In genomic region chr19:45769054-45769782, GRCh38 we compare ENCODE assay signal across 8 cellular contexts. TPM values are rescaled to one million over a fixed set of nuclear protein-coding genes. Genes with fewer than 3 reads are reported as not detected.
DNase-seq lines count a peak whose midpoint lies in the region; TF ChIP-seq lines count a peak whose summit lies in the region.

TSS of gene SIX5 (minus strand) at chr19:45769252. CDS start at chr19:45768844, 408 bp downstream.

- H3K4me3 ChIP-seq in SK-N-MC (peak within 1 kb of the TSS; percentile 100), thymus (ENCODE audit: low read length) (peak within 1 kb of the TSS; percentile 61)

- H3K9ac ChIP-seq in SK-N-MC (ENCODE audit: insufficient read length), result peak within 1 kb of the TSS; percentile 95

- no peaks in the 10 kb centered on the region for H3K36me3 Mint-ChIP-seq in activated naive CD8-positive, alpha-beta T cell
- H3K36me3 Mint-ChIP-seq in glutamatergic neuron (ENCODE audit: unreplicated experiment) (no peaks in the 10 kb centered on the region), osteocyte (ENCODE audit: unreplicated experiment) (peaks cover 11% of the 10 kb centered on the region)

- H3K9me3 Mint-ChIP-seq in activated naive CD8-positive, alpha-beta T cell (ENCODE audit: low read depth), result no peaks in the 10 kb centered on the region
- peaks cover 18% of the 10 kb centered on the region for H3K9me3 Mint-ChIP-seq in glutamatergic neuron (ENCODE audit: unreplicated experiment)
- no peaks in the 10 kb centered on the region for H3K9me3 Mint-ChIP-seq in osteocyte (ENCODE audit: unreplicated experiment)

- peaks cover 38% of the 10 kb centered on the region for H3K27me3 ChIP-seq in thymus (ENCODE audit: control insufficient read depth, insufficient read depth)

- CTCF ChIA-PET in HEK293T (lab: Yijun Ruan, JAX), result interaction anchor here (0.6 to 2.4 kb wide), 15 partner anchors 10 to 211 kb away, joined by 3 to 21 read pairs (median 4); partner anchors contain the start of gene QPCTL

- H3K4me3 Mint-ChIP-seq in activated naive CD8-positive, alpha-beta T cell, result peak within 1 kb of the TSS; percentile 83
- H3K4me3 Mint-ChIP-seq in glutamatergic neuron (ENCODE audit: unreplicated experiment) (peak within 1 kb of the TSS; percentile 90), osteocyte (ENCODE audit: unreplicated experiment) (peak within 1 kb of the TSS; percentile 94)

- no peaks in the 10 kb centered on the region for H3K9me3 ChIP-seq in SK-N-MC (ENCODE audit: low read depth, low read length)
- no peaks in the 10 kb centered on the region for H3K9me3 ChIP-seq in thymus (ENCODE audit: control insufficient read depth)

- POLR2A ChIA-PET in HEK293T (lab: Yijun Ruan, JAX), result interaction anchor here (0.5 to 4.4 kb wide), 36 partner anchors 10 to 636 kb away, joined by 3 to 52 read pairs (median 5); partner anchors contain the start of genes CCDC61, DMPK, FBXO46 and FOXA3

- under 1% methylated on average over 65 of the region's 65 CpGs for WGBS in thymus

- TF ChIP-seq CTCF in glutamatergic neuron (IDR thresholded peaks at IDR 0.05; ENCODE audit: partially characterized antibody, unreplicated experiment) (no peak), osteocyte (IDR thresholded peaks at IDR 0.05) (no peak)

- H3K4me1 Mint-ChIP-seq in activated naive CD8-positive, alpha-beta T cell (ENCODE audit: low read depth), result peaks cover 6% of the 10 kb centered on the region
- H3K4me1 Mint-ChIP-seq in glutamatergic neuron (ENCODE audit: low read depth, unreplicated experiment) (peaks cover 5% of the 10 kb centered on the region), osteocyte (ENCODE audit: unreplicated experiment) (peaks cover 32% of the 10 kb centered on the region)

- peaks cover 10% of the 10 kb centered on the region for H3K4me1 ChIP-seq in thymus (ENCODE audit: control insufficient read depth, insufficient read depth, low read length)

- peaks cover 2% of the 10 kb centered on the region for H3K27me3 Mint-ChIP-seq in activated naive CD8-positive, alpha-beta T cell
- peaks cover 25% of the 10 kb centered on the region for H3K27me3 Mint-ChIP-seq in glutamatergic neuron (ENCODE audit: unreplicated experiment)
- H3K27me3 Mint-ChIP-seq in osteocyte (ENCODE audit: unreplicated experiment), result no peaks in the 10 kb centered on the region

- peak within 1 kb of the TSS; percentile 41 for H3K27ac Mint-ChIP-seq in activated naive CD8-positive, alpha-beta T cell
- H3K27ac Mint-ChIP-seq in glutamatergic neuron (ENCODE audit: unreplicated experiment) (peak within 1 kb of the TSS; percentile 96), osteocyte (ENCODE audit: unreplicated experiment) (peak within 1 kb of the TSS; percentile 99)

- no peaks in the 10 kb centered on the region for H3K36me3 ChIP-seq in SK-N-MC (ENCODE audit: insufficient read depth, low read length)
- H3K36me3 ChIP-seq in thymus (ENCODE audit: control insufficient read depth, insufficient read depth), result peaks cover 4% of the 10 kb centered on the region

- H3K27ac ChIP-seq in SK-N-MC (peak within 1 kb of the TSS; percentile 97), thymus (ENCODE audit: low read depth) (peak within 1 kb of the TSS; percentile 92)

- DNase-seq in GM03348 (ENCODE audit: low spot score) (peak; percentile 99), HEK293T (ENCODE audit: extremely low spot score) (peak; percentile 96), NAMALWA (ENCODE audit: low spot score) (peak; percentile 97), SK-N-MC (ENCODE audit: low read depth, low spot score) (peak; percentile 85), glutamatergic neuron (peak; percentile 99), osteocyte (ENCODE audit: extremely low spot score, unreplicated experiment) (peak; percentile 100)

TF ChIP-seq in HEK293T, 16 proteins besides CTCF, POLR2A, EP300 and RAD21:
- TF ChIP-seq TARDBP (IDR thresholded peaks at IDR 0.05) (no peak), ARNT (IDR thresholded peaks at IDR 0.05) (no peak), BHLHE40 (IDR thresholded peaks at IDR 0.05; ENCODE audit: borderline replicate concordance) (no peak), HDGF (IDR thresholded peaks at IDR 0.05; ENCODE audit: borderline replicate concordance) (peak; percentile 74; the same call in 1 of the 2 replicates), L3MBTL2 (conservative IDR thresholded peaks at IDR 0.05) (peak; percentile 34)

RNA-seq across cellular contexts. Expression of gene SIX5, which starts in this region (rescaled TPM):
- total RNA-seq in glutamatergic neuron (ENCODE audit: unreplicated experiment) (2.0 TPM), osteocyte (34.2 and 35.4 TPM in 2 replicates)
- 7.0 TPM for polyA plus RNA-seq in thymus

Comparison
In these comparisons a context has a peak if more than half of its experiments do, and no peak if none do; other contexts are left out.
1. Peak in every context shown above with its lines: DNase-seq, H3K4me3 ChIP-seq and H3K27ac ChIP-seq.
2. RNA of gene SIX5 (total RNA-seq): 34.2 to 35.4 TPM in osteocyte; 2.0 TPM in glutamatergic neuron (single experiment); every median in the first group is over 10 times any median in the second.
3. H3K27ac Mint-ChIP-seq: peak in every context shown above with its lines; median percentile 99 in osteocyte; 96 in glutamatergic neuron; 41 in activated naive CD8-positive, alpha-beta T cell.